In the genomic region with DNA sequence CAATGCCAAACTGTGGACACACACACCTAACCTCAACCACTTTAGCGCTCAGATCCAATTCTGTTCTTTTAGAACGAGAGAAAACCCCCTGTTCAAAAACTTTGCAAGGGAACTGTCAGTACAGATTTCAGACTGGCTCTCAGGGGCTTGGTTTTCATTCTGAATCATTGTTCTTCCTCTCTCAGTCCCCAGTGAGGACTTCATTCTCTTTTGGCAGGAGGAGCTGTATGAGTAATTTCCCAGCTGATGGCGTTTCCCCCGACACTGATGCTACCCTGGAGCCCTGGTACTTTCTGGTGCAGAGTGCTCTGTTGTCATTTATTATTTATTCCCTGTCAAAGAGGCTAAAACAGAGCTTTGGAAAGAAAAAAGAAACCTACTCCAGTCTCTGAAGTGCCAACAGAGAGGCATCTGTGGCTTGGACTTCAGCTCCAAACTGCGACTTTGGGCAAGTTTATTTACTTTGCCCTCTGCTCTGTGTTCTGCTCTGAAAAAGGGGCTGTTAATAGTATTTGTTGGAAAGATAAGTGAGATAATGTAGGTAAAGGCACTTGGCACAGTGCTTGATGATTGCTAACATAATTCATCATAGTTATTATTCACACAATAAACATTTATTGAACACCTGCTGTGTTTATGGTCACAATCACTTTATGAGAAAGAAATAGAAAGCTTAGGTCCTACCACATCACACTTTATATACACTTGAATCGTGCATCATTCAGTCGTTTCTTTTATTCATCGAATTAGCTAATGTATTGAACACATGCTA, we compare ENCODE assay signal across 1 cellular context.
TF ChIP-seq lines count a peak whose summit lies in the region.

No MANE protein-coding gene starts in this region.

TF ChIP-seq in K562, 482 proteins besides CTCF, POLR2A, EP300 and RAD21 (continued from another document):
- TF ChIP-seq, protein P1, sequence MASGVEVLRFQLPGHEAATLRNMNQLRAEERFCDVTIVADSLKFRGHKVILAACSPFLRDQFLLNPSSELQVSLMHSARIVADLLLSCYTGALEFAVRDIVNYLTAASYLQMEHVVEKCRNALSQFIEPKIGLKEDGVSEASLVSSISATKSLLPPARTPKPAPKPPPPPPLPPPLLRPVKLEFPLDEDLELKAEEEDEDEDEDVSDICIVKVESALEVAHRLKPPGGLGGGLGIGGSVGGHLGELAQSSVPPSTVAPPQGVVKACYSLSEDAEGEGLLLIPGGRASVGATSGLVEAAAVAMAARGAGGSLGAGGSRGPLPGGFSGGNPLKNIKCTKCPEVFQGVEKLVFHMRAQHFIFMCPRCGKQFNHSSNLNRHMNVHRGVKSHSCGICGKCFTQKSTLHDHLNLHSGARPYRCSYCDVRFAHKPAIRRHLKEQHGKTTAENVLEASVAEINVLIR (CRISPR knock-in tag; IDR thresholded peaks at IDR 0.05): no peak
- TF ChIP-seq RFX5 (IDR thresholded peaks at IDR 0.05; ENCODE audit: low read depth, low read length) (no peak), ZFP30 (CRISPR knock-in tag; IDR thresholded peaks at IDR 0.05; ENCODE audit: borderline replicate concordance) (no peak), GTF2A2 (tag; IDR thresholded peaks at IDR 0.05) (no peak), ZNF76 (CRISPR knock-in tag; IDR thresholded peaks at IDR 0.05; ENCODE audit: borderline replicate concordance) (no peak), CAMTA2 (CRISPR knock-in tag; conservative IDR thresholded peaks at IDR 0.05) (no peak), TBL1XR1 (IDR thresholded peaks at IDR 0.05; ENCODE audit: low read length in 2 of 2) (no peak), RBM25 (IDR thresholded peaks at IDR 0.05; ENCODE audit: low read depth, low read length, severe bottlenecking) (no peak)
